ENCODE assay signal across 17 cellular contexts in genomic region chr4:4847011-4847410, GRCh38. TPM values are rescaled to one million over a fixed set of nuclear protein-coding genes. Genes with fewer than 3 reads are reported as not detected.
A peak's percentile ranks its signal among the peaks of the same experiment; 100 is the strongest.
DNase-seq lines count a peak whose midpoint lies in the region; ATAC-seq and TF ChIP-seq lines count a peak whose summit lies in the region.
"Had no signal": no experiment of that assay in that cellular context is flagged by ENCODE, and none has a peak within 500 bp of the region (broad histone marks: within the 10 kb centered on the region; RNA-seq: fewer than 3 reads in every experiment).

No MANE protein-coding gene starts in this region.

- H3K27ac ChIP-seq in OCI-LY7 (ENCODE audit: low read depth, low read length, poor library complexity, severe bottlenecking) (no peak overlapping the region), upper lobe of right lung (no peak overlapping the region)
- H3K27ac ChIP-seq: GM23248 had no signal

- peak; percentile 8 for DNase-seq in activated effector memory CD4-positive, alpha-beta T cell treated with anti-CD3 and anti-CD28 coated beads, Interleukin-2, amount 50 U/mL, for 16 hours
- DNase-seq in activated effector memory CD4-positive, alpha-beta T cell treated with Interleukin-2 at 50 U/mL for 16 hours: no peak
- DNase-seq in OCI-LY7 (ENCODE audit: low spot score) (peak; percentile 2), endothelial cell (ENCODE audit: low spot score) (peak; percentile 3), upper lobe of right lung (peak; percentile 16), DMS153 treated with DMSO at 0.1 percent for 48 hours (lab: John Stamatoyannopoulos, UW; ENCODE audit: unreplicated experiment) (no peak), glomerular visceral epithelial cell (ENCODE audit: extremely low spot score) (no peak)
- DNase-seq: 8988T; C1 segment of cervical spinal cord; CD4-positive, CD25-positive, alpha-beta regulatory T cell; CD8-positive, alpha-beta memory T cell; COR-L47; DMS 273 treated with DMSO at 0.1 percent for 48 hours; GM23248; HCEC 1CT; IMR-90 had no signal

- no peaks in the 10 kb centered on the region for H3K79me2 ChIP-seq in OCI-LY7 (ENCODE audit: insufficient read depth, low read depth, low read length)

- TF ChIP-seq CTCF in OCI-LY7 (conservative IDR thresholded peaks at IDR 0.05; ENCODE audit: low read length) (no peak), endothelial cell (IDR thresholded peaks at IDR 0.05; ENCODE audit: unreplicated experiment) (no peak), upper lobe of right lung (IDR thresholded peaks at IDR 0.05) (no peak)

- H3K4me3 ChIP-seq in OCI-LY7 (ENCODE audit: low read depth, low read length, poor library complexity, severe bottlenecking): no peak overlapping the region
- H3K4me3 ChIP-seq in upper lobe of right lung: no peak overlapping the region
- H3K4me3 ChIP-seq: GM23248 had no signal

- no peak overlapping the region for H2AFZ ChIP-seq in OCI-LY7 (ENCODE audit: low read length)
- H2AFZ ChIP-seq: GM23248 had no signal

- ATAC-seq in upper lobe of right lung: no peak
- no peak for ATAC-seq in GM21529 (IDR thresholded peaks at IDR 0.05; ENCODE audit: unreplicated experiment)

- peaks cover 17% of the 10 kb centered on the region for H3K27me3 Mint-ChIP-seq in endothelial cell (ENCODE audit: unreplicated experiment)

- peaks cover 61% of the 10 kb centered on the region for H3K27me3 ChIP-seq in upper lobe of right lung

- intact Hi-C loops in OCI-LY7 (cut with micrococcal nuclease; ENCODE audit: unreplicated experiment): no loop called here
- intact Hi-C loops in upper lobe of right lung (cut with DNase I): no loop called here

- no peaks in the 10 kb centered on the region for H3K36me3 Mint-ChIP-seq in endothelial cell (ENCODE audit: low read depth, unreplicated experiment)
- H3K36me3 Mint-ChIP-seq: CD4-positive, CD25-positive, alpha-beta regulatory T cell; CD8-positive, alpha-beta memory T cell had no signal

- no peaks in the 10 kb centered on the region for H3K9me3 ChIP-seq in OCI-LY7 (ENCODE audit: low read length)
- no peaks in the 10 kb centered on the region for H3K9me3 ChIP-seq in upper lobe of right lung

- H3K4me3 Mint-ChIP-seq in endothelial cell (ENCODE audit: unreplicated experiment): no peak overlapping the region
- H3K4me3 Mint-ChIP-seq: CD4-positive, CD25-positive, alpha-beta regulatory T cell; CD8-positive, alpha-beta memory T cell had no signal

- no peaks in the 10 kb centered on the region for H4K20me1 ChIP-seq in OCI-LY7 (ENCODE audit: insufficient read depth, low read length)

- H3K9me3 Mint-ChIP-seq in endothelial cell (ENCODE audit: unreplicated experiment): no peaks in the 10 kb centered on the region
- H3K9me3 Mint-ChIP-seq: CD4-positive, CD25-positive, alpha-beta regulatory T cell had no signal

- no peaks in the 10 kb centered on the region for H3K4me1 ChIP-seq in OCI-LY7 (ENCODE audit: insufficient read depth, low read length, poor library complexity, severe bottlenecking)
- H3K4me1 ChIP-seq in upper lobe of right lung: no peaks in the 10 kb centered on the region

- H3K4me1 Mint-ChIP-seq in endothelial cell (ENCODE audit: unreplicated experiment): peaks cover 29% of the 10 kb centered on the region

- H3K36me3 ChIP-seq in OCI-LY7 (ENCODE audit: insufficient read depth, low read length) (no peaks in the 10 kb centered on the region), upper lobe of right lung (no peaks in the 10 kb centered on the region)

- no peak overlapping the region for H3K27ac Mint-ChIP-seq in endothelial cell (ENCODE audit: unreplicated experiment)
- H3K27ac Mint-ChIP-seq: CD4-positive, CD25-positive, alpha-beta regulatory T cell; CD8-positive, alpha-beta memory T cell had no signal

- BruUV-seq in OCI-LY7 (replicated peaks; lab: Mats Ljungman, UMichigan): no TSS peak

- POLR2A ChIA-PET in OCI-LY7 (lab: Charles Lee): interaction anchor here (0.7 kb wide), 1 partner anchor 12 kb away, joined by 3 read pairs; no protein-coding TSS in a partner anchor

- no peak overlapping the region for H3K4me2 ChIP-seq in OCI-LY7 (ENCODE audit: low read length)

- no peaks in the 10 kb centered on the region for H3K9me2 ChIP-seq in OCI-LY7 (ENCODE audit: insufficient read depth, low read length)

- CTCF ChIA-PET in OCI-LY7 (lab: Charles Lee; ENCODE audit: unreplicated experiment): no interaction called here

RNA-seq across cellular contexts. Expression of gene MSX1, which starts 12.5 kb away (rescaled TPM):
- 0.16 TPM in 1 of 2 replicates, not detected in the other for total RNA-seq in OCI-LY7 (2014; rRNA removed; shearing (Covaris generic))
- 2.0 and 2.1 TPM in 2 replicates for total RNA-seq in OCI-LY7 (2022)
- total RNA-seq in endothelial cell (ENCODE audit: unreplicated experiment): 17.4 TPM
- 2.5 TPM for total RNA-seq in upper lobe of right lung

Comparison
In these comparisons a context has a peak if more than half of its experiments do, and no peak if none do; other contexts are left out.
1. DNase-seq: peak in activated effector memory CD4-positive, alpha-beta T cell treated with anti-CD3 and anti-CD28 coated beads, Interleukin-2, amount 50 U/mL, for 16 hours (single experiment), OCI-LY7 (single experiment), endothelial cell (single experiment) and upper lobe of right lung (single experiment); none in activated effector memory CD4-positive, alpha-beta T cell treated with Interleukin-2 at 50 U/mL for 16 hours (single experiment), DMS153 treated with DMSO at 0.1 percent for 48 hours (single experiment) and glomerular visceral epithelial cell (single experiment).